In genomic region chr11:68121067-68121899, GRCh38 we compare ENCODE assay signal across 8 cellular contexts. TPM values are rescaled to one million over a fixed set of nuclear protein-coding genes. Genes with fewer than 3 reads are reported as not detected.
DNase-seq lines count a peak whose midpoint lies in the region; ATAC-seq and TF ChIP-seq lines count a peak whose summit lies in the region.

TSS of gene CHKA (minus strand) at chr11:68121388. CDS start at chr11:68121177, 211 bp downstream.

- H3K27me3 ChIP-seq in heart right ventricle: no peaks in the 10 kb centered on the region
- H3K27me3 ChIP-seq in upper lobe of left lung: no peaks in the 10 kb centered on the region

- TF ChIP-seq POLR2A in upper lobe of left lung (IDR thresholded peaks at IDR 0.05): peak in 3 of 4 donors; percentile 90 to 96 (median 94)

- 0% methylated on average over 67 to 107 of the region's 107 CpGs for WGBS in heart right ventricle, 2 donors
- WGBS in upper lobe of left lung, 2 donors: 0% methylated on average over 13 of the region's 107 CpGs; no CpG with 5 or more reads in 1 of the 2 donors

- TF ChIP-seq CTCF in GM13977 (IDR thresholded peaks at IDR 0.05; ENCODE audit: extremely low read depth, insufficient read depth, missing control alignments): no peak
- peak in 1 of 9 donors; percentile 15 for TF ChIP-seq CTCF in heart right ventricle (IDR thresholded peaks at IDR 0.05)
- TF ChIP-seq CTCF in progenitor cell of endocrine pancreas (IDR thresholded peaks at IDR 0.05; ENCODE audit: unreplicated experiment): no peak
- peak in 3 of 6 experiments; percentile 10 to 63 (median 41) for TF ChIP-seq CTCF in upper lobe of left lung (IDR thresholded peaks at IDR 0.05)

- intact Hi-C loops in heart right ventricle (cut with DNase I): loop anchor here in 5 of 10 donors (2.0 to 10.0 kb wide), 5 partner anchors 82 to 91 kb away; partner anchors contain the start of genes TCIRG1 (in 3 of the 5), NDUFS8 (in 2 of the 5) and KMT5B (in 1 of the 5)

- no peak for TF ChIP-seq EP300 in upper lobe of left lung (IDR thresholded peaks at IDR 0.05)

- H3K9me3 Mint-ChIP-seq in T-helper 1 cell treated with Interleukin-12 subunit alpha and Interleukin-12 subunit beta and Interleukin-4 antibody, amounts not matched to agents 30 μg/mL and 1 μg/mL, for 36 hours: no peaks in the 10 kb centered on the region
- H3K9me3 Mint-ChIP-seq in progenitor cell of endocrine pancreas (ENCODE audit: low read depth): no peaks in the 10 kb centered on the region

- ATAC-seq in HG02798 (IDR thresholded peaks at IDR 0.05; ENCODE audit: poor library complexity, unreplicated experiment) (peak; percentile 90), heart right ventricle (peak; percentile 93 to 97 (median 96)), upper lobe of left lung (ENCODE audit: low FRiP score in 2 of 2) (peak; percentile 94 to 98)

- peaks cover 16% of the 10 kb centered on the region for H3K27me3 Mint-ChIP-seq in T-helper 1 cell treated with Interleukin-12 subunit alpha and Interleukin-12 subunit beta and Interleukin-4 antibody, amounts not matched to agents 30 μg/mL and 1 μg/mL, for 36 hours (ENCODE audit: low read depth)
- no peaks in the 10 kb centered on the region for H3K27me3 Mint-ChIP-seq in progenitor cell of endocrine pancreas

- H3K27ac ChIP-seq in heart right ventricle: peak within 1 kb of the TSS; percentile 83 to 100 (median 98)
- H3K27ac ChIP-seq in upper lobe of left lung: peak within 1 kb of the TSS; percentile 94 to 99 (median 98)

- DNase-seq in GM13977 (ENCODE audit: low spot score): peak; percentile 99
- DNase-seq in NCI-H1417 treated with DMSO at 0.1 percent for 48 hours (lab: John Stamatoyannopoulos, UW): peak; percentile 79
- DNase-seq in amniotic epithelial cell (ENCODE audit: low read depth): peak; percentile 77
- DNase-seq in heart right ventricle: peak; percentile 91 to 95
- DNase-seq in progenitor cell of endocrine pancreas (ENCODE audit: low spot score, unreplicated experiment): peak; percentile 84
- peak; percentile 94 to 99 for DNase-seq in upper lobe of left lung

- H3K4me1 Mint-ChIP-seq in T-helper 1 cell treated with Interleukin-12 subunit alpha and Interleukin-12 subunit beta and Interleukin-4 antibody, amounts not matched to agents 30 μg/mL and 1 μg/mL, for 36 hours (ENCODE audit: low read depth): peaks cover 4% of the 10 kb centered on the region
- peaks cover 27% of the 10 kb centered on the region for H3K4me1 Mint-ChIP-seq in progenitor cell of endocrine pancreas (ENCODE audit: low read depth)

- H3K4me1 ChIP-seq in heart right ventricle: peaks cover 3 to 57% (median 40%) of the 10 kb centered on the region in 9 donors
- H3K4me1 ChIP-seq in upper lobe of left lung: peaks cover 28 to 46% (median 38%) of the 10 kb centered on the region in 4 donors

- peaks cover 1% of the 10 kb centered on the region for H3K36me3 Mint-ChIP-seq in T-helper 1 cell treated with Interleukin-12 subunit alpha and Interleukin-12 subunit beta and Interleukin-4 antibody, amounts not matched to agents 30 μg/mL and 1 μg/mL, for 36 hours (ENCODE audit: low read depth)
- peaks cover 2% of the 10 kb centered on the region for H3K36me3 Mint-ChIP-seq in progenitor cell of endocrine pancreas (ENCODE audit: insufficient read depth)

- peak within 1 kb of the TSS; percentile 76 for H3K4me3 Mint-ChIP-seq in T-helper 1 cell treated with Interleukin-12 subunit alpha and Interleukin-12 subunit beta and Interleukin-4 antibody, amounts not matched to agents 30 μg/mL and 1 μg/mL, for 36 hours
- peak within 1 kb of the TSS; percentile 84 for H3K4me3 Mint-ChIP-seq in progenitor cell of endocrine pancreas (ENCODE audit: low read depth)

- in situ Hi-C loops in GM13977 (cut with MboI; ENCODE audit: low pct_unique_long_range_greater_than_20kb, low sequenced_read_pairs, unreplicated experiment): no loop called here

- H3K36me3 ChIP-seq in heart right ventricle: no peaks in the 10 kb centered on the region
- H3K36me3 ChIP-seq in upper lobe of left lung: no peaks in the 10 kb centered on the region

- H3K9me3 ChIP-seq in heart right ventricle (no peaks in the 10 kb centered on the region), upper lobe of left lung (no peaks in the 10 kb centered on the region)

- peak within 1 kb of the TSS; percentile 75 for H3K27ac Mint-ChIP-seq in T-helper 1 cell treated with Interleukin-12 subunit alpha and Interleukin-12 subunit beta and Interleukin-4 antibody, amounts not matched to agents 30 μg/mL and 1 μg/mL, for 36 hours
- H3K27ac Mint-ChIP-seq in progenitor cell of endocrine pancreas: peak within 1 kb of the TSS; percentile 97

- H3K4me3 ChIP-seq in heart right ventricle (peak within 1 kb of the TSS; percentile 31 to 90 (median 65)), upper lobe of left lung (peak within 1 kb of the TSS; percentile 63 to 92 (median 75))

RNA-seq across cellular contexts. Expression of gene CHKA, which starts in this region (rescaled TPM):
- total RNA-seq in heart right ventricle (10 to 100 TPM in 3 of 10 donors, 1 to 10 TPM in 7; 7.0 to 11.8 (median 9.2) TPM), progenitor cell of endocrine pancreas (60.4 and 64.3 TPM in 2 replicates), upper lobe of left lung (100 to 1,000 TPM in 1 of 6 donors, 10 to 100 TPM in 5; 34.5 to 128 (median 59.1) TPM)
- polyA plus RNA-seq in heart right ventricle: 10 to 100 TPM; 14.7 to 66.1 TPM

Comparison
In these comparisons a context has a peak if more than half of its experiments do, and no peak if none do; other contexts are left out.
1. Peak in every context shown above with its lines: DNase-seq, ATAC-seq, H3K4me3 ChIP-seq and H3K27ac ChIP-seq.